ENCODE assay signal across 10 cellular contexts in genomic region chr2:69945900-69946299, GRCh38. TPM values are rescaled to one million over a fixed set of nuclear protein-coding genes. Genes with fewer than 3 reads are reported as not detected.
A peak's percentile ranks its signal among the peaks of the same experiment; 100 is the strongest.
DNase-seq lines count a peak whose midpoint lies in the region; ATAC-seq and TF ChIP-seq lines count a peak whose summit lies in the region.
"Had no signal": no experiment of that assay in that cellular context is flagged by ENCODE, and none has a peak within 500 bp of the region (broad histone marks: within the 10 kb centered on the region; RNA-seq: fewer than 3 reads in every experiment).

No MANE protein-coding gene starts in this region.

- TF ChIP-seq CTCF in right atrium auricular region (IDR thresholded peaks at IDR 0.05) (no peak), liver (IDR thresholded peaks at IDR 0.05; ENCODE audit: low read depth, low read length, missing input control) (no peak), upper lobe of right lung (IDR thresholded peaks at IDR 0.05) (no peak), tibial artery (IDR thresholded peaks at IDR 0.05) (no peak)

- ATAC-seq in right cardiac atrium (no peak), upper lobe of right lung (no peak), GM19452 (IDR thresholded peaks at IDR 0.05; ENCODE audit: unreplicated experiment) (no peak)

- H3K9me3 ChIP-seq in right atrium auricular region (no peaks in the 10 kb centered on the region), right cardiac atrium (ENCODE audit: control insufficient read depth, low read length) (no peaks in the 10 kb centered on the region), liver (ENCODE audit: control insufficient read depth in 4 of 4, low read length in 3 of 4) (no peaks in the 10 kb centered on the region), upper lobe of right lung (no peaks in the 10 kb centered on the region), tibial artery (no peaks in the 10 kb centered on the region)
- H3K9me3 ChIP-seq: pancreas had no signal

- H3K27me3 ChIP-seq in right atrium auricular region (no peaks in the 10 kb centered on the region), right cardiac atrium (ENCODE audit: control insufficient read depth, insufficient read depth) (no peaks in the 10 kb centered on the region), liver (ENCODE audit: control insufficient read depth in 4 of 4, insufficient read depth in 4 of 4, low read length in 3 of 4) (no peaks in the 10 kb centered on the region), upper lobe of right lung (peaks cover 6% of the 10 kb centered on the region), tibial artery (peaks cover 0 to 13% of the 10 kb centered on the region in 2 donors)
- H3K27me3 ChIP-seq: pancreas had no signal

- H3K4me3 ChIP-seq in right atrium auricular region (no peak overlapping the region), right cardiac atrium (ENCODE audit: low read length) (no peak overlapping the region), liver (ENCODE audit: low read depth in 1 of 3, low read length in 3 of 3) (no peak overlapping the region), upper lobe of right lung (no peak overlapping the region), tibial artery (no peak overlapping the region)
- H3K4me3 ChIP-seq: pancreas had no signal

- H3K9ac ChIP-seq in liver (ENCODE audit: low read depth in 1 of 2, low read length in 2 of 2) = no peak overlapping the region

- peak; percentile 1 for DNase-seq in right atrium auricular region (ENCODE audit: low spot score)
- no peak for DNase-seq in right cardiac atrium
- DNase-seq in activated naive CD8-positive, alpha-beta T cell treated with anti-CD3 and anti-CD28 coated beads for 36 hours = no peak
- no peak for DNase-seq in upper lobe of right lung
- DNase-seq in tibial artery = no peak
- DNase-seq in amniotic stem cell (lab: John Stamatoyannopoulos, UW) = no peak
- DNase-seq: pancreas had no signal

- no peak for TF ChIP-seq RAD21 in liver (IDR thresholded peaks at IDR 0.05)

- peak overlapping the region; percentile 47 for H3K27ac Mint-ChIP-seq in activated naive CD8-positive, alpha-beta T cell treated with anti-CD3 and anti-CD28 coated beads for 36 hours

- H3K4me1 ChIP-seq in right atrium auricular region (no peaks in the 10 kb centered on the region), right cardiac atrium (ENCODE audit: control insufficient read depth, insufficient read depth, low read length) (no peaks in the 10 kb centered on the region), liver (ENCODE audit: control insufficient read depth in 4 of 4, insufficient read depth in 4 of 4, low read length in 3 of 4) (no peaks in the 10 kb centered on the region), upper lobe of right lung (peaks cover 8% of the 10 kb centered on the region), tibial artery (peaks cover 0 to 5% (median 2%) of the 10 kb centered on the region in 4 donors)
- H3K4me1 ChIP-seq: pancreas had no signal

- H3K36me3 ChIP-seq in right atrium auricular region (no peaks in the 10 kb centered on the region), liver (ENCODE audit: control insufficient read depth in 4 of 4, insufficient read depth in 3 of 4, low read depth in 1 of 4, low read length in 3 of 4) (peaks cover 0 to 23% (median 9%) of the 10 kb centered on the region in 4 donors), upper lobe of right lung (peaks cover 13% of the 10 kb centered on the region), tibial artery (peaks cover 0 to 29% (median 22%) of the 10 kb centered on the region in 3 donors)
- H3K36me3 ChIP-seq: pancreas had no signal

- H3K9me3 Mint-ChIP-seq in activated naive CD8-positive, alpha-beta T cell treated with anti-CD3 and anti-CD28 coated beads for 36 hours = peaks cover 1% of the 10 kb centered on the region

- peaks cover 2% of the 10 kb centered on the region for H3K36me3 Mint-ChIP-seq in activated naive CD8-positive, alpha-beta T cell treated with anti-CD3 and anti-CD28 coated beads for 36 hours

- H3K4me1 Mint-ChIP-seq in activated naive CD8-positive, alpha-beta T cell treated with anti-CD3 and anti-CD28 coated beads for 36 hours = peaks cover 42% of the 10 kb centered on the region

- no peak overlapping the region for H3K4me3 Mint-ChIP-seq in activated naive CD8-positive, alpha-beta T cell treated with anti-CD3 and anti-CD28 coated beads for 36 hours

- no peak overlapping the region for H3K27ac ChIP-seq in right atrium auricular region
- no peak overlapping the region for H3K27ac ChIP-seq in right cardiac atrium (ENCODE audit: low read length)
- H3K27ac ChIP-seq in liver (ENCODE audit: low read depth in 1 of 2, low read length in 2 of 2) = peak overlapping the region; percentile 25 to 46
- peak overlapping the region; percentile 30 for H3K27ac ChIP-seq in upper lobe of right lung
- no peak overlapping the region for H3K27ac ChIP-seq in tibial artery
- H3K27ac ChIP-seq: C4-2B, pancreas had no signal

- intact Hi-C loops in right cardiac atrium (cut with DNase I) (no loop called here), upper lobe of right lung (cut with DNase I) (no loop called here), tibial artery (cut with DNase I; ENCODE audit: low total_unique reads) (no loop called here)

- H3K27me3 Mint-ChIP-seq in activated naive CD8-positive, alpha-beta T cell treated with anti-CD3 and anti-CD28 coated beads for 36 hours = no peaks in the 10 kb centered on the region

- 90% methylated on average over 8 of the region's 8 CpGs for WGBS in right cardiac atrium
- 95% methylated on average over 8 of the region's 8 CpGs for WGBS in liver

TF ChIP-seq in liver, 16 proteins besides CTCF, POLR2A, EP300 and RAD21:
- TF ChIP-seq RXRA (IDR thresholded peaks at IDR 0.05) (no peak), FOXA2 (IDR thresholded peaks at IDR 0.05) (no peak), EGR1 (IDR thresholded peaks at IDR 0.05; ENCODE audit: low read depth in 2 of 2) (no peak), JUND (IDR thresholded peaks at IDR 0.05) (no peak), REST (IDR thresholded peaks at IDR 0.05) (no peak), TAF1 (conservative IDR thresholded peaks at IDR 0.05) (no peak), SP1 (IDR thresholded peaks at IDR 0.05) (no peak), HNF4A (conservative IDR thresholded peaks at IDR 0.05) (no peak), HNF4G (IDR thresholded peaks at IDR 0.05) (no peak), GABPA (IDR thresholded peaks at IDR 0.05 in 1 of 2, conservative IDR thresholded peaks at IDR 0.05 in 1 of 2) (no peak), NR2F2 (IDR thresholded peaks at IDR 0.05) (no peak), YY1 (IDR thresholded peaks at IDR 0.05) (no peak), ATF3 (IDR thresholded peaks at IDR 0.05) (no peak), FOXA1 (IDR thresholded peaks at IDR 0.05) (no peak)

RNA-seq across cellular contexts. Expression of gene ASPRV1, which starts 15.5 kb away (rescaled TPM):
- total RNA-seq in right atrium auricular region (under 1 TPM; 0.33 to 0.83 TPM), right cardiac atrium (1 to 10 TPM in 3 of 4 donors, under 1 TPM in 1; 0.79 to 1.2 (median 1.1) TPM), liver (under 1 TPM; 0.19 to 0.75 TPM), upper lobe of right lung (2.1 TPM)
- polyA plus RNA-seq in right cardiac atrium (0.84 TPM), liver (under 1 TPM; 0.21 to 0.25 TPM)
- total RNA-seq in activated naive CD8-positive, alpha-beta T cell treated with anti-CD3 and anti-CD28 coated beads for 36 hours = under 1 TPM; 0.54 to 0.74 TPM

RNA-seq across cellular contexts. Expression of gene MXD1, which starts 31.0 kb away (rescaled TPM):
- total RNA-seq in right atrium auricular region = 1 to 10 TPM; 4.4 to 4.7 TPM
- 1 to 10 TPM; 6.1 to 7.9 (median 6.6) TPM for total RNA-seq in right cardiac atrium
- polyA plus RNA-seq in right cardiac atrium = 2.7 TPM
- total RNA-seq in activated naive CD8-positive, alpha-beta T cell treated with anti-CD3 and anti-CD28 coated beads for 36 hours = 1 to 10 TPM; 5.0 to 6.3 TPM
- 1 to 10 TPM; 5.1 to 8.5 TPM for total RNA-seq in liver
- 1 to 10 TPM; 1.4 to 6.5 TPM for polyA plus RNA-seq in liver
- 21.3 TPM for total RNA-seq in upper lobe of right lung

RNA-seq across cellular contexts. Expression of gene SNRNP27, which starts 52.1 kb away (rescaled TPM):
- total RNA-seq in right atrium auricular region (10 to 100 TPM; 61.7 to 73.3 TPM), right cardiac atrium (10 to 100 TPM; 50.8 to 69.6 (median 57.4) TPM), liver (10 to 100 TPM; 16.8 to 19.7 TPM), upper lobe of right lung (41.0 TPM)
- polyA plus RNA-seq in right cardiac atrium (61.4 TPM), liver (10 to 100 TPM; 20.4 to 28.7 TPM)
- 10 to 100 TPM; 61.0 to 61.8 TPM for total RNA-seq in activated naive CD8-positive, alpha-beta T cell treated with anti-CD3 and anti-CD28 coated beads for 36 hours

Comparison
In these comparisons a context has a peak if more than half of its experiments do, and no peak if none do; other contexts are left out.
1. H3K27ac ChIP-seq: peak in liver (2 of 2) and upper lobe of right lung (single experiment); none in right atrium auricular region (0 of 2), right cardiac atrium (single experiment) and tibial artery (0 of 2).